ENCODE assay signal across 1 cellular context in genomic region chr2:98463081-98463481, GRCh38.
TF ChIP-seq lines count a peak whose summit lies in the region.

No MANE protein-coding gene starts in this region.

TF ChIP-seq in GM12878, 131 proteins besides CTCF, POLR2A, EP300 and RAD21 (continued from another document):
- TF ChIP-seq SKIL (IDR thresholded peaks at IDR 0.05; ENCODE audit: low read depth, poor library complexity, severe bottlenecking) (no peak), STAT1 (conservative IDR thresholded peaks at IDR 0.05) (no peak), SRF (IDR thresholded peaks at IDR 0.05; ENCODE audit: low read depth in 2 of 2, low read length in 2 of 2) (no peak), E2F8 (IDR thresholded peaks at IDR 0.05; ENCODE audit: low read depth, partially characterized antibody) (no peak), JUND (IDR thresholded peaks at IDR 0.05; ENCODE audit: low read depth, low read length) (no peak), TAF1 (IDR thresholded peaks at IDR 0.05; ENCODE audit: borderline replicate concordance, low read depth, low read length) (no peak), RUNX3 (IDR thresholded peaks at IDR 0.05; ENCODE audit: low read length) (no peak), SMAD1 (IDR thresholded peaks at IDR 0.05; ENCODE audit: low read depth, partially characterized antibody) (no peak)
